In the genomic region with DNA sequence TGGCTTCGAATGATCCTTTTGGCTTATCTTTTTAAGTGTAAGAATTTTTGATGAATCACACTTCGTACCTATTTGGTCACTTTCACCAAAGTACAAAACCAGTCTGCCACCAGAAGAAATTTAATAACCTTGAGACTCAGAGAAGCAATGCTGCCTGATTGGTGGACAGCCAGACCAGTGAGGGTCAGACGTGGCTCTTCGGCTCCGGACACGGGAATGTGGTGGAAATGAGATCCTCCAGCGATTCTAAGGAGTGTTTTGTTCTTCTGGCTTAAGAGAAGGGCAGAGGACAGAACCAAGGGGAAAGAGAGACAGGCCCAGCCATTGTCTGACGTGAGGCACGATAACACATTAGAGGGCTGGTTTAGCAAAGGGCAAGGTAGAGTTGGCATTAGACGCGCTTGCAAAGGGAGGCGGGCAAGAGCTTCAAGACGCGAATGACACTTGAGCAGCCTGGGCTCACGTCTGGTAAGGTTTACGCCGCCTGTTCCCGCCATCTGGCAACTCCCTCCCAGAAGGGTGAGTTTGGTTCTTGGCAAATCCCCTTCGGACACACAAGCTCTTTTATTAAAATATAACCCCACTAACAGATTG, we compare ENCODE assay signal across 3 cellular contexts.
TF ChIP-seq lines count a peak whose summit lies in the region.

No MANE protein-coding gene starts in this region.

TF ChIP-seq in liver, 16 proteins besides CTCF, POLR2A, EP300 and RAD21:
- TF ChIP-seq NR2F2 (IDR thresholded peaks at IDR 0.05) (no peak), YY1 (IDR thresholded peaks at IDR 0.05) (no peak), SP1 (IDR thresholded peaks at IDR 0.05) (no peak), EGR1 (IDR thresholded peaks at IDR 0.05; ENCODE audit: low read depth in 2 of 2) (no peak), HNF4A (conservative IDR thresholded peaks at IDR 0.05) (no peak), RXRA (IDR thresholded peaks at IDR 0.05) (no peak), JUND (IDR thresholded peaks at IDR 0.05) (no peak), TAF1 (conservative IDR thresholded peaks at IDR 0.05) (no peak), FOXA2 (IDR thresholded peaks at IDR 0.05) (no peak), HNF4G (IDR thresholded peaks at IDR 0.05) (no peak), FOXA1 (IDR thresholded peaks at IDR 0.05) (no peak), GABPA (IDR thresholded peaks at IDR 0.05 in 1 of 2, conservative IDR thresholded peaks at IDR 0.05 in 1 of 2) (no peak)
- TF ChIP-seq, protein P1, sequence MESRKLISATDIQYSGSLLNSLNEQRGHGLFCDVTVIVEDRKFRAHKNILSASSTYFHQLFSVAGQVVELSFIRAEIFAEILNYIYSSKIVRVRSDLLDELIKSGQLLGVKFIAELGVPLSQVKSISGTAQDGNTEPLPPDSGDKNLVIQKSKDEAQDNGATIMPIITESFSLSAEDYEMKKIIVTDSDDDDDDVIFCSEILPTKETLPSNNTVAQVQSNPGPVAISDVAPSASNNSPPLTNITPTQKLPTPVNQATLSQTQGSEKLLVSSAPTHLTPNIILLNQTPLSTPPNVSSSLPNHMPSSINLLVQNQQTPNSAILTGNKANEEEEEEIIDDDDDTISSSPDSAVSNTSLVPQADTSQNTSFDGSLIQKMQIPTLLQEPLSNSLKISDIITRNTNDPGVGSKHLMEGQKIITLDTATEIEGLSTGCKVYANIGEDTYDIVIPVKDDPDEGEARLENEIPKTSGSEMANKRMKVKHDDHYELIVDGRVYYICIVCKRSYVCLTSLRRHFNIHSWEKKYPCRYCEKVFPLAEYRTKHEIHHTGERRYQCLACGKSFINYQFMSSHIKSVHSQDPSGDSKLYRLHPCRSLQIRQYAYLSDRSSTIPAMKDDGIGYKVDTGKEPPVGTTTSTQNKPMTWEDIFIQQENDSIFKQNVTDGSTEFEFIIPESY (IDR thresholded peaks at IDR 0.05): no peak
- TF ChIP-seq, protein P2, sequence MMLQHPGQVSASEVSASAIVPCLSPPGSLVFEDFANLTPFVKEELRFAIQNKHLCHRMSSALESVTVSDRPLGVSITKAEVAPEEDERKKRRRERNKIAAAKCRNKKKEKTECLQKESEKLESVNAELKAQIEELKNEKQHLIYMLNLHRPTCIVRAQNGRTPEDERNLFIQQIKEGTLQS (IDR thresholded peaks at IDR 0.05): no peak
- TF ChIP-seq, protein P3, sequence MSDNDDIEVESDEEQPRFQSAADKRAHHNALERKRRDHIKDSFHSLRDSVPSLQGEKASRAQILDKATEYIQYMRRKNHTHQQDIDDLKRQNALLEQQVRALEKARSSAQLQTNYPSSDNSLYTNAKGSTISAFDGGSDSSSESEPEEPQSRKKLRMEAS (IDR thresholded peaks at IDR 0.05): no peak
- TF ChIP-seq, protein P4, sequence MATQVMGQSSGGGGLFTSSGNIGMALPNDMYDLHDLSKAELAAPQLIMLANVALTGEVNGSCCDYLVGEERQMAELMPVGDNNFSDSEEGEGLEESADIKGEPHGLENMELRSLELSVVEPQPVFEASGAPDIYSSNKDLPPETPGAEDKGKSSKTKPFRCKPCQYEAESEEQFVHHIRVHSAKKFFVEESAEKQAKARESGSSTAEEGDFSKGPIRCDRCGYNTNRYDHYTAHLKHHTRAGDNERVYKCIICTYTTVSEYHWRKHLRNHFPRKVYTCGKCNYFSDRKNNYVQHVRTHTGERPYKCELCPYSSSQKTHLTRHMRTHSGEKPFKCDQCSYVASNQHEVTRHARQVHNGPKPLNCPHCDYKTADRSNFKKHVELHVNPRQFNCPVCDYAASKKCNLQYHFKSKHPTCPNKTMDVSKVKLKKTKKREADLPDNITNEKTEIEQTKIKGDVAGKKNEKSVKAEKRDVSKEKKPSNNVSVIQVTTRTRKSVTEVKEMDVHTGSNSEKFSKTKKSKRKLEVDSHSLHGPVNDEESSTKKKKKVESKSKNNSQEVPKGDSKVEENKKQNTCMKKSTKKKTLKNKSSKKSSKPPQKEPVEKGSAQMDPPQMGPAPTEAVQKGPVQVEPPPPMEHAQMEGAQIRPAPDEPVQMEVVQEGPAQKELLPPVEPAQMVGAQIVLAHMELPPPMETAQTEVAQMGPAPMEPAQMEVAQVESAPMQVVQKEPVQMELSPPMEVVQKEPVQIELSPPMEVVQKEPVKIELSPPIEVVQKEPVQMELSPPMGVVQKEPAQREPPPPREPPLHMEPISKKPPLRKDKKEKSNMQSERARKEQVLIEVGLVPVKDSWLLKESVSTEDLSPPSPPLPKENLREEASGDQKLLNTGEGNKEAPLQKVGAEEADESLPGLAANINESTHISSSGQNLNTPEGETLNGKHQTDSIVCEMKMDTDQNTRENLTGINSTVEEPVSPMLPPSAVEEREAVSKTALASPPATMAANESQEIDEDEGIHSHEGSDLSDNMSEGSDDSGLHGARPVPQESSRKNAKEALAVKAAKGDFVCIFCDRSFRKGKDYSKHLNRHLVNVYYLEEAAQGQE (IDR thresholded peaks at IDR 0.05): no peak

TF ChIP-seq in HepG2, 621 proteins besides CTCF, POLR2A, EP300 and RAD21:
- TF ChIP-seq ZNF781 (CRISPR knock-in tag; IDR thresholded peaks at IDR 0.05; ENCODE audit: borderline replicate concordance, not compliant biosample characterization) (no peak), FOXJ3 (CRISPR knock-in tag; IDR thresholded peaks at IDR 0.05; ENCODE audit: borderline replicate concordance) (no peak), NFE2L1 (CRISPR knock-in tag; IDR thresholded peaks at IDR 0.05; ENCODE audit: borderline replicate concordance) (no peak), HNRNPUL1 (IDR thresholded peaks at IDR 0.05; ENCODE audit: low read depth, low read length) (no peak), ZMYM2 (CRISPR knock-in tag; IDR thresholded peaks at IDR 0.05) (no peak), NR2F1 (CRISPR knock-in tag; IDR thresholded peaks at IDR 0.05) (no peak), ZNF772 (CRISPR knock-in tag; IDR thresholded peaks at IDR 0.05) (no peak)
- TF ChIP-seq, protein P5, sequence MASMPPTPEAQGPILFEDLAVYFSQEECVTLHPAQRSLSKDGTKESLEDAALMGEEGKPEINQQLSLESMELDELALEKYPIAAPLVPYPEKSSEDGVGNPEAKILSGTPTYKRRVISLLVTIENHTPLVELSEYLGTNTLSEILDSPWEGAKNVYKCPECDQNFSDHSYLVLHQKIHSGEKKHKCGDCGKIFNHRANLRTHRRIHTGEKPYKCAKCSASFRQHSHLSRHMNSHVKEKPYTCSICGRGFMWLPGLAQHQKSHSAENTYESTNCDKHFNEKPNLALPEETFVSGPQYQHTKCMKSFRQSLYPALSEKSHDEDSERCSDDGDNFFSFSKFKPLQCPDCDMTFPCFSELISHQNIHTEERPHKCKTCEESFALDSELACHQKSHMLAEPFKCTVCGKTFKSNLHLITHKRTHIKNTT (CRISPR knock-in tag; IDR thresholded peaks at IDR 0.05): no peak
- TF ChIP-seq, protein P6, sequence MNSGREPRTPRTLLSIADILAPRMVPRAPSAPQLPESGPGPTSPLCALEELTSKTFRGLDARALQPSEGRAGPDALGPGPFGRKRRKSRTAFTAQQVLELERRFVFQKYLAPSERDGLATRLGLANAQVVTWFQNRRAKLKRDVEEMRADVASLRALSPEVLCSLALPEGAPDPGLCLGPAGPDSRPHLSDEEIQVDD (CRISPR knock-in tag; IDR thresholded peaks at IDR 0.05; ENCODE audit: borderline replicate concordance): no peak

TF ChIP-seq in H1, 55 proteins besides CTCF, POLR2A, EP300 and RAD21 (continues in another document):
- no peak for TF ChIP-seq TEAD4 (IDR thresholded peaks at IDR 0.05; ENCODE audit: low read depth, low read length)
- no peak for TF ChIP-seq CTBP2 (IDR thresholded peaks at IDR 0.05; ENCODE audit: borderline replicate concordance, insufficient read depth, insufficient read length, low read length)
- no peak for TF ChIP-seq ZNF274 (IDR thresholded peaks at IDR 0.05; ENCODE audit: borderline replicate concordance, extremely low read depth, low read length)
- TF ChIP-seq RBBP5 (IDR thresholded peaks at IDR 0.05; ENCODE audit: borderline replicate concordance, low read depth, low read length): no peak
- peak; percentile 42; the same call in 1 of the 2 replicates for TF ChIP-seq PHF8 (conservative IDR thresholded peaks at IDR 0.05; ENCODE audit: low read depth, low read length)
- TF ChIP-seq SIN3A (conservative IDR thresholded peaks at IDR 0.05 in 1 of 2, IDR thresholded peaks at IDR 0.05 in 1 of 2; ENCODE audit: low read depth in 1 of 2, low read length in 2 of 2): no peak
- TF ChIP-seq MAFK (IDR thresholded peaks at IDR 0.05; ENCODE audit: low read depth, low read length): no peak
- TF ChIP-seq, protein P2 (IDR thresholded peaks at IDR 0.05; ENCODE audit: insufficient read depth, low read depth, low read length): no peak
- no peak for TF ChIP-seq SIX5 (IDR thresholded peaks at IDR 0.05; ENCODE audit: low read depth, low read length)
- TF ChIP-seq CHD2 (IDR thresholded peaks at IDR 0.05; ENCODE audit: low read length): no peak
- TF ChIP-seq RXRA (IDR thresholded peaks at IDR 0.05; ENCODE audit: insufficient read depth, low read depth, low read length): no peak
- no peak for TF ChIP-seq NANOG (IDR thresholded peaks at IDR 0.05; ENCODE audit: insufficient read depth, low read depth, low read length, poor library complexity, severe bottlenecking)
- TF ChIP-seq, protein P7, sequence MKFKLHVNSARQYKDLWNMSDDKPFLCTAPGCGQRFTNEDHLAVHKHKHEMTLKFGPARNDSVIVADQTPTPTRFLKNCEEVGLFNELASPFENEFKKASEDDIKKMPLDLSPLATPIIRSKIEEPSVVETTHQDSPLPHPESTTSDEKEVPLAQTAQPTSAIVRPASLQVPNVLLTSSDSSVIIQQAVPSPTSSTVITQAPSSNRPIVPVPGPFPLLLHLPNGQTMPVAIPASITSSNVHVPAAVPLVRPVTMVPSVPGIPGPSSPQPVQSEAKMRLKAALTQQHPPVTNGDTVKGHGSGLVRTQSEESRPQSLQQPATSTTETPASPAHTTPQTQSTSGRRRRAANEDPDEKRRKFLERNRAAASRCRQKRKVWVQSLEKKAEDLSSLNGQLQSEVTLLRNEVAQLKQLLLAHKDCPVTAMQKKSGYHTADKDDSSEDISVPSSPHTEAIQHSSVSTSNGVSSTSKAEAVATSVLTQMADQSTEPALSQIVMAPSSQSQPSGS (IDR thresholded peaks at IDR 0.05; ENCODE audit: low read length): no peak
- no peak for TF ChIP-seq KDM1A (IDR thresholded peaks at IDR 0.05; ENCODE audit: borderline replicate concordance, low read length)
- no peak for TF ChIP-seq TAF7 (optimal IDR thresholded peaks at IDR 0.05; ENCODE audit: borderline replicate concordance, low read depth, low read length)
- TF ChIP-seq JUN (IDR thresholded peaks at IDR 0.05; ENCODE audit: low read depth, low read length): no peak
- TF ChIP-seq GTF2F1 (IDR thresholded peaks at IDR 0.05; ENCODE audit: borderline replicate concordance, low read depth, low read length): no peak
- no peak for TF ChIP-seq SRF (IDR thresholded peaks at IDR 0.05; ENCODE audit: low read depth, low read length)
- no peak for TF ChIP-seq CEBPB (IDR thresholded peaks at IDR 0.05; ENCODE audit: low read depth, low read length)
- TF ChIP-seq BCL11A (IDR thresholded peaks at IDR 0.05; ENCODE audit: low read depth in 2 of 2, low read length in 2 of 2): no peak
- 0 out of 2 replicates have a peak, but pooled peaks have one; percentile 23 for TF ChIP-seq TAF1 (IDR thresholded peaks at IDR 0.05; ENCODE audit: low read depth, low read length)
- no peak for TF ChIP-seq RFX5 (IDR thresholded peaks at IDR 0.05; ENCODE audit: borderline replicate concordance, low read depth, low read length)
- 0 out of 2 replicates have a peak, but pooled peaks have one; percentile 4 for TF ChIP-seq TBP (IDR thresholded peaks at IDR 0.05; ENCODE audit: low read depth, low read length)
- TF ChIP-seq TCF12 (IDR thresholded peaks at IDR 0.05; ENCODE audit: low read depth, low read length): no peak
- TF ChIP-seq GABPA (IDR thresholded peaks at IDR 0.05; ENCODE audit: borderline replicate concordance, insufficient read depth, low read length): no peak
